In the genomic region with DNA sequence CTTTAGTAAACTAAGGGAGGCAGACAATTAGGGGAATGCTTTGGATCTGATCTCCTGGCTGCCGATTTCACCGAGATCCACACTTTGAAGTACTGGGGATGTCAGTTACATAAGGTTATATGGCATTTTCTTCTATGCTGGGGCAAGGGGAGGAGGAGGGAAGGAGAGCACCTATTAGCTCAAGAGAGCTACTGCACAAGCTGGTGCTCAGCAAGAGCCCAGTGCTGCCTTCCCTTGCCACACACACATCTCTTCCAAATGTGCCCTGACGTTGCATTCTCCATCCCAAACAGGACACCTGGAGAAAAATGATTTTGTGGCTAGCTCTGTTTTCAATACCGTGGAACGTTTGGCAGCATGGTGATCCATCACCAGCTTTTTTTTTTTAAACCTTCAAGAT, we compare ENCODE assay signal across 24 cellular contexts.
"Had no signal": no experiment of that assay in that cellular context is flagged by ENCODE, and none has a peak within 500 bp of the region (broad histone marks: within the 10 kb centered on the region; RNA-seq: fewer than 3 reads in every experiment).

No MANE protein-coding gene starts in this region.

- H3K4me1 Mint-ChIP-seq: endodermal cell had no signal

- H3K27ac ChIP-seq: colonic mucosa, coronary artery, dorsolateral prefrontal cortex, epithelial cell of prostate, esophagus squamous epithelium, foreskin keratinocyte, gastrocnemius medialis, gastroesophageal sphincter, heart left ventricle, heart right ventricle had no signal

- H3K9me3 ChIP-seq: colonic mucosa, gastrocnemius medialis, gastroesophageal sphincter, heart left ventricle, heart right ventricle had no signal

- H3K27me3 ChIP-seq: colonic mucosa, dorsolateral prefrontal cortex, esophagus squamous epithelium, foreskin keratinocyte, gastrocnemius medialis, gastroesophageal sphincter, heart left ventricle, heart right ventricle had no signal

- H3K9me3 Mint-ChIP-seq: dendritic cell treated with granulocyte-macrophage colony-stimulating factor and Interleukin-4, amounts not matched to agents 40 ng/mL and 50 ng/mL, for 4 days; endodermal cell had no signal

- H3K4me1 ChIP-seq: colonic mucosa, esophagus squamous epithelium, foreskin keratinocyte, gastrocnemius medialis, gastroesophageal sphincter, heart left ventricle, heart right ventricle had no signal

- H3K4me3 ChIP-seq: colonic mucosa, coronary artery, dorsolateral prefrontal cortex, esophagus squamous epithelium, gastrocnemius medialis, gastroesophageal sphincter, heart left ventricle, heart right ventricle had no signal

- ATAC-seq: effector memory CD8-positive, alpha-beta T cell; esophagus mucosa; foreskin keratinocyte; gastrocnemius medialis; gastroesophageal sphincter; heart left ventricle; heart right ventricle had no signal

- DNase-seq: colonic mucosa; cortex of kidney; dermis blood vessel endothelial cell; dorsolateral prefrontal cortex; effector CD4-positive, alpha-beta T cell; effector CD8-positive, alpha-beta T cell; effector memory CD4-positive, alpha-beta T cell; effector memory CD8-positive, alpha-beta T cell; endodermal cell; erythroblast; esophagus squamous epithelium; foreskin fibroblast; foreskin keratinocyte; foreskin melanocyte; gastrocnemius medialis; glutamatergic neuron; head of caudate nucleus; heart left ventricle; heart right ventricle had no signal

- H3K36me3 ChIP-seq: colonic mucosa, esophagus squamous epithelium, gastrocnemius medialis, gastroesophageal sphincter, heart left ventricle, heart right ventricle had no signal

- H3K27ac Mint-ChIP-seq: dendritic cell treated with granulocyte-macrophage colony-stimulating factor and Interleukin-4, amounts not matched to agents 40 ng/mL and 50 ng/mL, for 4 days; effector memory CD8-positive, alpha-beta T cell; endodermal cell had no signal

- H3K27me3 Mint-ChIP-seq: dendritic cell treated with granulocyte-macrophage colony-stimulating factor and Interleukin-4, amounts not matched to agents 40 ng/mL and 50 ng/mL, for 4 days had no signal

- H3K4me3 Mint-ChIP-seq: dendritic cell treated with granulocyte-macrophage colony-stimulating factor and Interleukin-4, amounts not matched to agents 40 ng/mL and 50 ng/mL, for 4 days; effector memory CD8-positive, alpha-beta T cell; endodermal cell had no signal
